In the genomic region with DNA sequence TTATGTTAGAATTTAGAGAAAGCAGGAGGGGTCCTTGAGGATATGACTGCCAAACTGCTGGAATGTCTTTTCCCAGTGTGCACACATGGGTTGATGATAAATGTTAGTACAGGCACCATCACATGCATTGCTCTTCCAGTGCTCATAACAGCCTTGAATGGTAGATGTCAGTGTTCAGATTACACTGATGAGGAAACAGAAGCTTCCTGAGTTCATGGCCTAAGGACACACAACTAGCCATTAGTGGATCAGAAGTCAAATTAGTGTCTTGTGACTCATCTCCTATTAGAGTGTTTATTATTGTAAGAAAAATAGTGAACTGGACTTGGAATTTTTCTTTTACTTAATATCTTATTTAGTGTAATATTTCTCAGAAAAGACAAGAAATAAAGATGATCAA, we compare ENCODE assay signal across 16 cellular contexts.
DNase-seq lines count a peak whose midpoint lies in the region; ATAC-seq, FAIRE-seq and TF ChIP-seq lines count a peak whose summit lies in the region.
"Had no signal": no experiment of that assay in that cellular context is flagged by ENCODE, and none has a peak within 500 bp of the region (broad histone marks: within the 10 kb centered on the region; RNA-seq: fewer than 3 reads in every experiment).

No MANE protein-coding gene starts in this region.

- H3K4me1 Mint-ChIP-seq in astrocyte (ENCODE audit: low read depth, unreplicated experiment) (peaks cover 17% of the 10 kb centered on the region), glutamatergic neuron (ENCODE audit: low read depth, unreplicated experiment) (no peaks in the 10 kb centered on the region)
- H3K4me1 Mint-ChIP-seq: T-cell had no signal

- H3K4me2 ChIP-seq in astrocyte (ENCODE audit: low read length) (peak overlapping the region; percentile 29), keratinocyte (ENCODE audit: control insufficient read depth, extremely low read depth, insufficient read depth, low read depth, low read length) (no peak overlapping the region)

- H3K9me1 ChIP-seq in keratinocyte (ENCODE audit: control insufficient read depth, extremely low read depth, insufficient read depth, low read length), result no peaks in the 10 kb centered on the region

- no peaks in the 10 kb centered on the region for H3K36me3 Mint-ChIP-seq in astrocyte (ENCODE audit: low read depth, unreplicated experiment)
- H3K36me3 Mint-ChIP-seq in glutamatergic neuron (ENCODE audit: unreplicated experiment), result no peaks in the 10 kb centered on the region

- dilution Hi-C loops in keratinocyte (cut with MboI; ENCODE audit: extremely low pct_ligation_motif_present, low sequenced_read_pairs), result no loop called here

- H3K4me3 Mint-ChIP-seq in astrocyte (ENCODE audit: unreplicated experiment) (no peak overlapping the region), glutamatergic neuron (ENCODE audit: unreplicated experiment) (no peak overlapping the region)
- H3K4me3 Mint-ChIP-seq: activated CD8-positive, alpha-beta T cell treated with anti-CD3 and anti-CD28 coated beads for 36 hours; activated naive CD8-positive, alpha-beta T cell treated with anti-CD3 and anti-CD28 coated beads for 36 hours; T-cell had no signal

- H3K27ac Mint-ChIP-seq in astrocyte (ENCODE audit: unreplicated experiment) (no peak overlapping the region), glutamatergic neuron (ENCODE audit: unreplicated experiment) (no peak overlapping the region)
- H3K27ac Mint-ChIP-seq: activated CD8-positive, alpha-beta T cell treated with anti-CD3 and anti-CD28 coated beads for 36 hours; activated naive CD8-positive, alpha-beta T cell treated with anti-CD3 and anti-CD28 coated beads for 36 hours; T-cell had no signal

- H2AFZ ChIP-seq in astrocyte (ENCODE audit: low read depth, low read length), result no peak overlapping the region
- H2AFZ ChIP-seq in keratinocyte (ENCODE audit: control insufficient read depth, low read length), result no peak overlapping the region

- H3K9me3 ChIP-seq in astrocyte (ENCODE audit: insufficient read depth, low read depth, low read length), result no peaks in the 10 kb centered on the region
- no peaks in the 10 kb centered on the region for H3K9me3 ChIP-seq in keratinocyte (ENCODE audit: control insufficient read depth, low read depth, low read length)
- H3K9me3 ChIP-seq: sigmoid colon had no signal

- H3K27me3 Mint-ChIP-seq in astrocyte (ENCODE audit: low read depth, unreplicated experiment) (no peaks in the 10 kb centered on the region), glutamatergic neuron (ENCODE audit: unreplicated experiment) (peaks cover 2% of the 10 kb centered on the region)
- H3K27me3 Mint-ChIP-seq: activated CD8-positive, alpha-beta T cell treated with anti-CD3 and anti-CD28 coated beads for 36 hours; activated naive CD8-positive, alpha-beta T cell treated with anti-CD3 and anti-CD28 coated beads for 36 hours; T-cell had no signal

- H3K9me3 Mint-ChIP-seq in astrocyte (ENCODE audit: unreplicated experiment), result no peaks in the 10 kb centered on the region
- H3K9me3 Mint-ChIP-seq in glutamatergic neuron (ENCODE audit: unreplicated experiment), result peaks cover 4% of the 10 kb centered on the region
- H3K9me3 Mint-ChIP-seq: activated CD8-positive, alpha-beta T cell treated with anti-CD3 and anti-CD28 coated beads for 36 hours; activated naive CD8-positive, alpha-beta T cell treated with anti-CD3 and anti-CD28 coated beads for 36 hours; T-cell had no signal

- no peak for ATAC-seq in GM18868 (IDR thresholded peaks at IDR 0.05; ENCODE audit: unreplicated experiment)
- ATAC-seq: activated CD8-positive, alpha-beta T cell treated with anti-CD3 and anti-CD28 coated beads for 36 hours; T-cell had no signal

- H3K4me1 ChIP-seq in astrocyte (ENCODE audit: insufficient read depth, low read length) (peaks cover 13% of the 10 kb centered on the region), keratinocyte (ENCODE audit: control insufficient read depth, extremely low read depth, insufficient read depth, low read length) (peaks cover 9% of the 10 kb centered on the region)

- no peaks in the 10 kb centered on the region for H3K79me2 ChIP-seq in astrocyte (ENCODE audit: insufficient read depth, low read length)
- H3K79me2 ChIP-seq in keratinocyte (ENCODE audit: control insufficient read depth, insufficient read depth, low read length), result no peaks in the 10 kb centered on the region

- no peak overlapping the region for H3K9ac ChIP-seq in astrocyte (ENCODE audit: low read length)
- H3K9ac ChIP-seq in keratinocyte (ENCODE audit: control insufficient read depth, extremely low read depth, insufficient read depth, low read length), result no peak overlapping the region

- H3K27ac ChIP-seq in astrocyte (ENCODE audit: low read depth, low read length) (peak overlapping the region; percentile 24), keratinocyte (ENCODE audit: control insufficient read depth, insufficient read depth, low read length) (no peak overlapping the region)
- H3K27ac ChIP-seq: sigmoid colon had no signal

- H3K4me3 ChIP-seq in astrocyte (ENCODE audit: insufficient read depth, low read depth, low read length), result no peak overlapping the region
- no peak overlapping the region for H3K4me3 ChIP-seq in keratinocyte (ENCODE audit: control insufficient read depth in 2 of 3, extremely low read depth in 1 of 3, insufficient read depth in 2 of 3, low read depth in 1 of 3, low read length in 3 of 3)
- H3K4me3 ChIP-seq: sigmoid colon had no signal

- H3K27me3 ChIP-seq in astrocyte (ENCODE audit: insufficient read depth, low read length) (no peaks in the 10 kb centered on the region), keratinocyte (ENCODE audit: control insufficient read depth, extremely low read depth, insufficient read depth, low read length) (no peaks in the 10 kb centered on the region)
- H3K27me3 ChIP-seq: sigmoid colon had no signal

- H4K20me1 ChIP-seq in astrocyte (ENCODE audit: insufficient read depth, low read length) (no peaks in the 10 kb centered on the region), keratinocyte (ENCODE audit: control insufficient read depth, extremely low read depth, insufficient read depth, low read length) (no peaks in the 10 kb centered on the region)

- no peak for TF ChIP-seq CTCF in astrocyte (IDR thresholded peaks at IDR 0.05; ENCODE audit: insufficient read depth, low read depth, low read length)
- TF ChIP-seq CTCF in keratinocyte (optimal IDR thresholded peaks at IDR 0.05 in 1 of 3, IDR thresholded peaks at IDR 0.05 in 1 of 3, conservative IDR thresholded peaks at IDR 0.05 in 1 of 3; ENCODE audit: extremely low read depth in 1 of 3, insufficient read depth in 2 of 3, low read length in 3 of 3), result peak in 1 of 3 experiments; percentile 1
- TF ChIP-seq CTCF in glutamatergic neuron (IDR thresholded peaks at IDR 0.05; ENCODE audit: partially characterized antibody, unreplicated experiment), result no peak

- H3K36me3 ChIP-seq in astrocyte (ENCODE audit: insufficient read depth, low read length) (no peaks in the 10 kb centered on the region), keratinocyte (ENCODE audit: control insufficient read depth in 2 of 2, extremely low read depth in 1 of 2, insufficient read depth in 2 of 2, low read length in 2 of 2) (no peaks in the 10 kb centered on the region)
- H3K36me3 ChIP-seq: sigmoid colon had no signal

- DNase-seq in A172 (ENCODE audit: low spot score), result peak; percentile 44
- peak; percentile 44 for DNase-seq in HTR-8/SVneo (ENCODE audit: insufficient read length, low spot score)
- peak; percentile 61 for DNase-seq in astrocyte (ENCODE audit: low read depth)
- peak; percentile 13 for DNase-seq in keratinocyte (ENCODE audit: low read depth, low spot score)
- DNase-seq in NCI-H510A treated with DMSO at 0.1 percent for 48 hours (lab: John Stamatoyannopoulos, UW), result no peak
- DNase-seq in glutamatergic neuron, result no peak
- DNase-seq in NCI-H774 (lab: John Stamatoyannopoulos, UW), result no peak
- DNase-seq: activated CD8-positive, alpha-beta T cell treated with anti-CD3 and anti-CD28 coated beads for 36 hours; activated naive CD8-positive, alpha-beta T cell treated with anti-CD3 and anti-CD28 coated beads for 36 hours; GOT3; mesendoderm; NCI-H446; sigmoid colon; T-cell had no signal

- FAIRE-seq in HTR-8/SVneo (lab: Jason Lieb, UNC), result peak; percentile 93
- peak; percentile 79 for FAIRE-seq in astrocyte (lab: Jason Lieb, UNC)
- FAIRE-seq in keratinocyte (lab: Jason Lieb, UNC), result peak; percentile 66
- FAIRE-seq: G401.6 had no signal

Comparison
In these comparisons a context has a peak if more than half of its experiments do, and no peak if none do; other contexts are left out.
1. DNase-seq: peak in A172 (single experiment), HTR-8/SVneo (single experiment), astrocyte (single experiment) and keratinocyte (single experiment); none in NCI-H510A treated with DMSO at 0.1 percent for 48 hours (single experiment), glutamatergic neuron (single experiment) and NCI-H774 (single experiment).